8 cellular contexts compared by ENCODE assay signal in genomic region chr4:16225139-16225538, GRCh38. TPM values are rescaled to one million over a fixed set of nuclear protein-coding genes. Genes with fewer than 3 reads are reported as not detected.
A peak's percentile ranks its signal among the peaks of the same experiment; 100 is the strongest.
DNase-seq lines count a peak whose midpoint lies in the region; ATAC-seq and TF ChIP-seq lines count a peak whose summit lies in the region.

No MANE protein-coding gene starts in this region.

- H3K4me2 ChIP-seq in DOHH2 (ENCODE audit: low read length) = peak overlapping the region; percentile 94

- peaks cover 60% of the 10 kb centered on the region for H3K4me1 ChIP-seq in DOHH2 (ENCODE audit: control insufficient read depth, low read length)
- H3K4me1 ChIP-seq in mesodermal cell (ENCODE audit: control insufficient read depth, insufficient read depth, low read length, poor library complexity, severe bottlenecking) = peaks cover 11% of the 10 kb centered on the region

- no peak for ATAC-seq in GM18873 (IDR thresholded peaks at IDR 0.05; ENCODE audit: low FRiP score, unreplicated experiment)
- ATAC-seq in HG03095 (IDR thresholded peaks at IDR 0.05; ENCODE audit: unreplicated experiment) = no peak

- H3K36me3 ChIP-seq in DOHH2 (ENCODE audit: control insufficient read depth, low read length) = peaks cover 26% of the 10 kb centered on the region
- no peaks in the 10 kb centered on the region for H3K36me3 ChIP-seq in mesodermal cell (ENCODE audit: control insufficient read depth, insufficient read depth, low read length)

- peaks cover 69% of the 10 kb centered on the region for H3K79me2 ChIP-seq in DOHH2 (ENCODE audit: control insufficient read depth, low read length)

- peaks cover 9% of the 10 kb centered on the region for H4K20me1 ChIP-seq in DOHH2 (ENCODE audit: control insufficient read depth, insufficient read depth, low read depth, low read length)

- no peaks in the 10 kb centered on the region for H3K27me3 ChIP-seq in DOHH2 (ENCODE audit: control insufficient read depth, low read length)

- WGBS in mesodermal cell (ENCODE audit: insufficient coverage in 2 of 2), 2 experiments = 60% methylated on average over 1 of the region's 5 CpGs; no CpG with 5 or more reads in 1 of the 2 experiments

- H3F3A ChIP-seq in DOHH2 (ENCODE audit: control insufficient read depth, insufficient read depth) = peaks cover 8% of the 10 kb centered on the region

- H3K27ac ChIP-seq in DOHH2 (ENCODE audit: low read depth, low read length) (peak overlapping the region; percentile 80), mesodermal cell (ENCODE audit: low read depth, low read length, severe bottlenecking) (no peak overlapping the region)

- TF ChIP-seq CTCF in DOHH2 (IDR thresholded peaks at IDR 0.05; ENCODE audit: low read depth, low read length, poor library complexity, severe bottlenecking) (no peak), cardiac fibroblast (IDR thresholded peaks at IDR 0.05; ENCODE audit: low read depth, low read length) (no peak)

- H3K4me3 ChIP-seq in DOHH2 (ENCODE audit: low read length) (peak overlapping the region; percentile 94), cardiac fibroblast (replicated peaks in 1 of 2; ENCODE audit: low read depth in 2 of 2, low read length in 2 of 2) (peak overlapping the region; percentile 68 to 69), mesodermal cell (ENCODE audit: extremely low read depth, insufficient read depth, low read length, poor library complexity, severe bottlenecking) (peak overlapping the region; percentile 85)

- H3K9me2 ChIP-seq in DOHH2 (replicated peaks; ENCODE audit: control insufficient read depth, low read length) = no peaks in the 10 kb centered on the region

- peak; percentile 82 for DNase-seq in NAMALWA (ENCODE audit: low spot score)
- DNase-seq in cardiac fibroblast (ENCODE audit: low read depth in 2 of 2) = peak; percentile 48 to 60
- DNase-seq in NCI-H526 (lab: John Stamatoyannopoulos, UW) = no peak
- DNase-seq in NCI-H524 treated with DMSO at 0.1 percent for 48 hours (lab: John Stamatoyannopoulos, UW) = no peak

- H3K9me3 ChIP-seq in DOHH2 (ENCODE audit: control insufficient read depth, insufficient read depth, low read length) (no peaks in the 10 kb centered on the region), mesodermal cell (ENCODE audit: control insufficient read depth, low read length) (no peaks in the 10 kb centered on the region)

RNA-seq across cellular contexts. Expression of gene TAPT1, which starts 1.1 kb away (rescaled TPM):
- polyA plus RNA-seq in mesodermal cell (2013, experiment 1 of 2) = 12.3 TPM
- 19.1 TPM for polyA plus RNA-seq in mesodermal cell (2013, experiment 2 of 2)

Comparison
In these comparisons a context has a peak if more than half of its experiments do, and no peak if none do; other contexts are left out.
1. DNase-seq: peak in NAMALWA (single experiment) and cardiac fibroblast (2 of 2); none in NCI-H526 (0 of 2) and NCI-H524 treated with DMSO at 0.1 percent for 48 hours (single experiment).
2. Peak in every context shown above with its lines, with median percentiles within 50 percentile points of each other: H3K4me3 ChIP-seq.